ENCODE assay signal across 1 cellular context in the genomic region with DNA sequence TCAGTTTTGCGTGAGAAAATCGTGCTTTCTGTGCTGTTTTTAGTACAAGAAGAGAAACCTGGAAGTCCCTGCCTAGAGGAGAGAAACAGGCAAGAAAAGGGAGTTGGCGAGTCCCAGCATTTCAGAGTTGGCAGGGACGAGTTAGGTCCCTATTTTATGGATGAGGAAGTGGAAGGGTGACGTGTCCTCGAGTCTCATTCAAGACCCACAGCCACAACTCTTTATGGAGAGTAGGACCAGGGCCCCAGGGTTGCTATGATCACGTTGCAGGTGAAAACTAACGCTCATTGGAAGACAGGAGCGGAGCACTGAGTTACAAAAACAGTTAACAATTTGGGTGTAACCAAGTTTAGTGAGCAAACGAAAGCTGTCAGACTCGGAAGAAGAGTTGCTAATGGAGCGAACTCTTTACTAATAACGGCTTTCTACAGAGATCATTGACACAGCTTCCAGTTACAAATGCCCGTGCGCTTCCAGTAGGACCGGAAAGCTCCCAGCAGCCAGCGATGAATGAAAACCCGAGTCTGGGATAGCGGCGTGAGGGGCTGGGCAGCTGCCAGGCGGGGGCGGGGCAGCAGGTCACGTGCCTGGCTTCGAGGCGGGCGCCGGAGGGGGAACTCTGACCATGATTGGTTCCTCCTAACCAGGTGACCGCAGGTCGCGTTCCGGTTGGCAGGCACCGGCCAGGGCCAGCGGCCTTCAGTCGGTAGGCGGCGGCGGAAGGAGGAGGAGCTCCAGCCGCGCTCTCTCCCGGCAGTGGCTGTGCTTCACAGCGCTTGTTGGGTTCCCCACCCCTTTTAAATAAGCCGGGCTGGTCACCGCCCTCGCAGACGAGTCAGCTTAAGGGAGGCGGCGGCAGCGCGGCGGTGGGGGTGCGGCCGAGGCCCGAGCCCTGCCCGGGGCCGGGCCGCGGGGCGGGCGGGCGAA.
TF ChIP-seq lines count a peak whose summit lies in the region.

A gene (plus strand): TSS at position 827 of the 927 bp plus-strand sequence. CDS start 257 bp downstream, outside the sequence.

TF ChIP-seq in HepG2, 621 proteins besides CTCF, POLR2A, EP300 and RAD21 (continued from another document and continues in another):
- TF ChIP-seq NFE2L1 (CRISPR knock-in tag; IDR thresholded peaks at IDR 0.05; ENCODE audit: borderline replicate concordance), result no peak
- TF ChIP-seq, protein P1, sequence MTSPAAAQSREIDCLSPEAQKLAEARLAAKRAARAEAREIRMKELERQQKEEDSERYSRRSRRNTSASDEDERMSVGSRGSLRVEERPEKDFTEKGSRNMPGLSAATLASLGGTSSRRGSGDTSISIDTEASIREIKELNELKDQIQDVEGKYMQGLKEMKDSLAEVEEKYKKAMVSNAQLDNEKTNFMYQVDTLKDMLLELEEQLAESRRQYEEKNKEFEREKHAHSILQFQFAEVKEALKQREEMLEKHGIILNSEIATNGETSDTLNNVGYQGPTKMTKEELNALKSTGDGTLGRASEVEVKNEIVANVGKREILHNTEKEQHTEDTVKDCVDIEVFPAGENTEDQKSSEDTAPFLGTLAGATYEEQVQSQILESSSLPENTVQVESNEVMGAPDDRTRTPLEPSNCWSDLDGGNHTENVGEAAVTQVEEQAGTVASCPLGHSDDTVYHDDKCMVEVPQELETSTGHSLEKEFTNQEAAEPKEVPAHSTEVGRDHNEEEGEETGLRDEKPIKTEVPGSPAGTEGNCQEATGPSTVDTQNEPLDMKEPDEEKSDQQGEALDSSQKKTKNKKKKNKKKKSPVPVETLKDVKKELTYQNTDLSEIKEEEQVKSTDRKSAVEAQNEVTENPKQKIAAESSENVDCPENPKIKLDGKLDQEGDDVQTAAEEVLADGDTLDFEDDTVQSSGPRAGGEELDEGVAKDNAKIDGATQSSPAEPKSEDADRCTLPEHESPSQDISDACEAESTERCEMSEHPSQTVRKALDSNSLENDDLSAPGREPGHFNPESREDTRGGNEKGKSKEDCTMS (CRISPR knock-in tag; conservative IDR thresholded peaks at IDR 0.05), result no peak; the same call in 1 of the 2 replicates
- TF ChIP-seq, protein P2, sequence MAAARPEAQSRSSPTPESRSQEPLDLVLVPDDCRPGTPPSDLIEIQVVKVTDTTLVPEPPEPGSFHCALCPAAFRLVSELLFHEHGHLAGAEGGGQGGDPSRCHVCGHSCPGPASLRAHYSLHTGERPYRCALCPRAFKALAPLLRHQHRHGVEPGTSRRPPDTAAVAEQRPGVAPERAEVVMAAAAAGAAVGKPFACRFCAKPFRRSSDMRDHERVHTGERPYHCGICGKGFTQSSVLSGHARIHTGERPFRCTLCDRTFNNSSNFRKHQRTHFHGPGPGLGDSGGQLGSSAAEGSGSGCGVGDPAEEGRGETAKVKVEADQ (CRISPR knock-in tag; IDR thresholded peaks at IDR 0.05; ENCODE audit: borderline replicate concordance), result no peak
- TF ChIP-seq, protein P3, sequence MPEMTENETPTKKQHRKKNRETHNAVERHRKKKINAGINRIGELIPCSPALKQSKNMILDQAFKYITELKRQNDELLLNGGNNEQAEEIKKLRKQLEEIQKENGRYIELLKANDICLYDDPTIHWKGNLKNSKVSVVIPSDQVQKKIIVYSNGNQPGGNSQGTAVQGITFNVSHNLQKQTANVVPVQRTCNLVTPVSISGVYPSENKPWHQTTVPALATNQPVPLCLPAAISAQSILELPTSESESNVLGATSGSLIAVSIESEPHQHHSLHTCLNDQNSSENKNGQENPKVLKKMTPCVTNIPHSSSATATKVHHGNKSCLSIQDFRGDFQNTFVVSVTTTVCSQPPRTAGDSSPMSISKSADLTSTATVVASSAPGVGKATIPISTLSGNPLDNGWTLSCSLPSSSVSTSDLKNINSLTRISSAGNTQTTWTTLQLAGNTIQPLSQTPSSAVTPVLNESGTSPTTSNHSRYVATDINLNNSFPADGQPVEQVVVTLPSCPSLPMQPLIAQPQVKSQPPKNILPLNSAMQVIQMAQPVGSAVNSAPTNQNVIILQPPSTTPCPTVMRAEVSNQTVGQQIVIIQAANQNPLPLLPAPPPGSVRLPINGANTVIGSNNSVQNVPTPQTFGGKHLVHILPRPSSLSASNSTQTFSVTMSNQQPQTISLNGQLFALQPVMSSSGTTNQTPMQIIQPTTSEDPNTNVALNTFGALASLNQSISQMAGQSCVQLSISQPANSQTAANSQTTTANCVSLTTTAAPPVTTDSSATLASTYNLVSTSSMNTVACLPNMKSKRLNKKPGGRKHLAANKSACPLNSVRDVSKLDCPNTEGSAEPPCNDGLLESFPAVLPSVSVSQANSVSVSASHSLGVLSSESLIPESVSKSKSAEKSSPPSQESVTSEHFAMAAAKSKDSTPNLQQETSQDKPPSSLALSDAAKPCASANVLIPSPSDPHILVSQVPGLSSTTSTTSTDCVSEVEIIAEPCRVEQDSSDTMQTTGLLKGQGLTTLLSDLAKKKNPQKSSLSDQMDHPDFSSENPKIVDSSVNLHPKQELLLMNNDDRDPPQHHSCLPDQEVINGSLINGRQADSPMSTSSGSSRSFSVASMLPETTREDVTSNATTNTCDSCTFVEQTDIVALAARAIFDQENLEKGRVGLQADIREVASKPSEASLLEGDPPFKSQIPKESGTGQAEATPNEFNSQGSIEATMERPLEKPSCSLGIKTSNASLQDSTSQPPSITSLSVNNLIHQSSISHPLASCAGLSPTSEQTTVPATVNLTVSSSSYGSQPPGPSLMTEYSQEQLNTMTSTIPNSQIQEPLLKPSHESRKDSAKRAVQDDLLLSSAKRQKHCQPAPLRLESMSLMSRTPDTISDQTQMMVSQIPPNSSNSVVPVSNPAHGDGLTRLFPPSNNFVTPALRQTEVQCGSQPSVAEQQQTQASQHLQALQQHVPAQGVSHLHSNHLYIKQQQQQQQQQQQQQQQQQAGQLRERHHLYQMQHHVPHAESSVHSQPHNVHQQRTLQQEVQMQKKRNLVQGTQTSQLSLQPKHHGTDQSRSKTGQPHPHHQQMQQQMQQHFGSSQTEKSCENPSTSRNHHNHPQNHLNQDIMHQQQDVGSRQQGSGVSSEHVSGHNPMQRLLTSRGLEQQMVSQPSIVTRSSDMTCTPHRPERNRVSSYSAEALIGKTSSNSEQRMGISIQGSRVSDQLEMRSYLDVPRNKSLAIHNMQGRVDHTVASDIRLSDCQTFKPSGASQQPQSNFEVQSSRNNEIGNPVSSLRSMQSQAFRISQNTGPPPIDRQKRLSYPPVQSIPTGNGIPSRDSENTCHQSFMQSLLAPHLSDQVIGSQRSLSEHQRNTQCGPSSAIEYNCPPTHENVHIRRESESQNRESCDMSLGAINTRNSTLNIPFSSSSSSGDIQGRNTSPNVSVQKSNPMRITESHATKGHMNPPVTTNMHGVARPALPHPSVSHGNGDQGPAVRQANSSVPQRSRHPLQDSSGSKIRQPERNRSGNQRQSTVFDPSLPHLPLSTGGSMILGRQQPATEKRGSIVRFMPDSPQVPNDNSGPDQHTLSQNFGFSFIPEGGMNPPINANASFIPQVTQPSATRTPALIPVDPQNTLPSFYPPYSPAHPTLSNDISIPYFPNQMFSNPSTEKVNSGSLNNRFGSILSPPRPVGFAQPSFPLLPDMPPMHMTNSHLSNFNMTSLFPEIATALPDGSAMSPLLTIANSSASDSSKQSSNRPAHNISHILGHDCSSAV (CRISPR knock-in tag; IDR thresholded peaks at IDR 0.05; ENCODE audit: borderline replicate concordance), result peak; percentile 78; the same call in 1 of the 2 replicates
- TF ChIP-seq TBP (CRISPR knock-in tag; IDR thresholded peaks at IDR 0.05), result no peak
- TF ChIP-seq, protein P4, sequence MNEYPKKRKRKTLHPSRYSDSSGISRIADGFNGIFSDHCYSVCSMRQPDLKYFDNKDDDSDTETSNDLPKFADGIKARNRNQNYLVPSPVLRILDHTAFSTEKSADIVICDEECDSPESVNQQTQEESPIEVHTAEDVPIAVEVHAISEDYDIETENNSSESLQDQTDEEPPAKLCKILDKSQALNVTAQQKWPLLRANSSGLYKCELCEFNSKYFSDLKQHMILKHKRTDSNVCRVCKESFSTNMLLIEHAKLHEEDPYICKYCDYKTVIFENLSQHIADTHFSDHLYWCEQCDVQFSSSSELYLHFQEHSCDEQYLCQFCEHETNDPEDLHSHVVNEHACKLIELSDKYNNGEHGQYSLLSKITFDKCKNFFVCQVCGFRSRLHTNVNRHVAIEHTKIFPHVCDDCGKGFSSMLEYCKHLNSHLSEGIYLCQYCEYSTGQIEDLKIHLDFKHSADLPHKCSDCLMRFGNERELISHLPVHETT (CRISPR knock-in tag; conservative IDR thresholded peaks at IDR 0.05), result peak; percentile 30
- peak; percentile 70 for TF ChIP-seq FOXK1 (CRISPR knock-in tag; IDR thresholded peaks at IDR 0.05; ENCODE audit: borderline replicate concordance, low read depth)
- TF ChIP-seq ZNF235 (CRISPR knock-in tag; IDR thresholded peaks at IDR 0.05; ENCODE audit: borderline replicate concordance), result 0 out of 2 replicates have a peak, but pooled peaks have one; percentile 27
- no peak for TF ChIP-seq FOXA1 (IDR thresholded peaks at IDR 0.05)
- peak; percentile 10; the same call in 1 of the 2 replicates for TF ChIP-seq FOXA1 (CRISPR knock-in tag; IDR thresholded peaks at IDR 0.05)
- peak; percentile 52 for TF ChIP-seq GATA4 (IDR thresholded peaks at IDR 0.05; ENCODE audit: borderline replicate concordance, low read depth)
- TF ChIP-seq, protein P5, sequence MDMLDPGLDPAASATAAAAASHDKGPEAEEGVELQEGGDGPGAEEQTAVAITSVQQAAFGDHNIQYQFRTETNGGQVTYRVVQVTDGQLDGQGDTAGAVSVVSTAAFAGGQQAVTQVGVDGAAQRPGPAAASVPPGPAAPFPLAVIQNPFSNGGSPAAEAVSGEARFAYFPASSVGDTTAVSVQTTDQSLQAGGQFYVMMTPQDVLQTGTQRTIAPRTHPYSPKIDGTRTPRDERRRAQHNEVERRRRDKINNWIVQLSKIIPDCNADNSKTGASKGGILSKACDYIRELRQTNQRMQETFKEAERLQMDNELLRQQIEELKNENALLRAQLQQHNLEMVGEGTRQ (IDR thresholded peaks at IDR 0.05; ENCODE audit: low read depth, low read length), result peak; percentile 97
- TF ChIP-seq, protein P5 (CRISPR knock-in tag; IDR thresholded peaks at IDR 0.05; ENCODE audit: borderline replicate concordance), result peak; percentile 99
- TF ChIP-seq KDM5B (CRISPR knock-in tag; IDR thresholded peaks at IDR 0.05; ENCODE audit: borderline replicate concordance), result peak; percentile 20; the same call in 1 of the 2 replicates
- TF ChIP-seq SP2 (CRISPR knock-in tag; IDR thresholded peaks at IDR 0.05), result peak; percentile 85
- TF ChIP-seq TCF12 (IDR thresholded peaks at IDR 0.05), result no peak
- no peak for TF ChIP-seq TCF12 (CRISPR knock-in tag; IDR thresholded peaks at IDR 0.05)
- peak; percentile 84; the same call in 1 of the 2 replicates for TF ChIP-seq ZFP90 (CRISPR knock-in tag; IDR thresholded peaks at IDR 0.05; ENCODE audit: borderline replicate concordance)
- peak; percentile 83; the same call in 2 of the 3 replicates for TF ChIP-seq MXI1 (IDR thresholded peaks at IDR 0.05; ENCODE audit: borderline replicate concordance, low read depth, low read length)
- no peak for TF ChIP-seq ZNF746 (CRISPR knock-in tag; IDR thresholded peaks at IDR 0.05)
- TF ChIP-seq, protein P6, sequence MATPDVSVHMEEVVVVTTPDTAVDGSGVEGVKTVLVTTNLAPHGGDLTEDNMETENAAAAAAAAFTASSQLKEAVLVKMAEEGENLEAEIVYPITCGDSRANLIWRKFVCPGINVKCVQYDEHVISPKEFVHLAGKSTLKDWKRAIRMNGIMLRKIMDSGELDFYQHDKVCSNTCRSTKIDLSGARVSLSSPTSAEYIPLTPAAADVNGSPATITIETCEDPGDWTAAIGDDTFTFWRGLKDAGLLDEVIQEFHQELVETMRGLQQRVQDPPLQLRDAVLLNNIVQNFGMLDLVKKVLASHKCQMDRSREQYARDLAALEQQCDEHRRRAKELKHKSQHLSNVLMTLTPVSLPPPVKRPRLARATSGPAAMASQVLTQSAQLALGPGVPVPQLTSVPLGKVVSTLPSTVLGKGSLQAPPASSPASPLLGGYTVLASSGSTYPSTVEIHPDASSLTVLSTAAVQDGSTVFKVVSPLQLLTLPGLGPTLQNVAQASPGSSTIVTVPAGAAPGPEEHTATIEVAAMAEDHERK (CRISPR knock-in tag; IDR thresholded peaks at IDR 0.05; ENCODE audit: low read depth), result peak; percentile 31; the same call in 1 of the 2 replicates
- TF ChIP-seq ZMYM4 (CRISPR knock-in tag; IDR thresholded peaks at IDR 0.05), result peak; percentile 93
- TF ChIP-seq, protein P7, sequence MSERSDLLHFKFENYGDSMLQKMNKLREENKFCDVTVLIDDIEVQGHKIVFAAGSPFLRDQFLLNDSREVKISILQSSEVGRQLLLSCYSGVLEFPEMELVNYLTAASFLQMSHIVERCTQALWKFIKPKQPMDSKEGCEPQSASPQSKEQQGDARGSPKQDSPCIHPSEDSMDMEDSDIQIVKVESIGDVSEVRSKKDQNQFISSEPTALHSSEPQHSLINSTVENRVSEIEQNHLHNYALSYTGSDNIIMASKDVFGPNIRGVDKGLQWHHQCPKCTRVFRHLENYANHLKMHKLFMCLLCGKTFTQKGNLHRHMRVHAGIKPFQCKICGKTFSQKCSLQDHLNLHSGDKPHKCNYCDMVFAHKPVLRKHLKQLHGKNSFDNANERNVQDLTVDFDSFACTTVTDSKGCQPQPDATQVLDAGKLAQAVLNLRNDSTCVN (CRISPR knock-in tag; IDR thresholded peaks at IDR 0.05; ENCODE audit: borderline replicate concordance), result no peak
- no peak for TF ChIP-seq RELA (CRISPR knock-in tag; IDR thresholded peaks at IDR 0.05)
